Comparison of ENCODE assay signal across 8 cellular contexts in the genomic region with DNA sequence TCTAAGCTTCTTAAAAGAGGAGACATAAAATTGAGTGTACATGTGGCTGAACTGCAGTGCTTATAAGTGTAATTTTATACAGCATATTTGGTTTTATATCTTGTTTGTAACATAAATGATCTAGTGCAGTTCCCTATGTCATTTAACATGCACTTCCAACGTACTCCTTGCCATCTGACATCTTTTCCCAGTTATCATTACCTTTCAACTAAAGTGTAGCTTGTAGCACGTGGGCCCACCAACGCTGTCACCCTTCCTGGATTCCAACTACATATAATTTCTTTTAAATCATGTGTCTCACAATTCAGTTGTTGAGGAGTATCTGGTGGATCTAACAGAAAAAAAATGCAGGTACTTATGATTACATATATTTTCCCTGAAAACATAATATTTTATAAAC.
"Had no signal": no experiment of that assay in that cellular context is flagged by ENCODE, and none has a peak within 500 bp of the region (broad histone marks: within the 10 kb centered on the region; RNA-seq: fewer than 3 reads in every experiment).

No MANE protein-coding gene starts in this region.

- H3K4me3 ChIP-seq: GM23338, K562 had no signal

- FAIRE-seq: H1, K562 had no signal

- H3K27ac ChIP-seq: HL-60 had no signal

- DNase-seq: H9, HCEC 1CT, HFFc6, IMR-90 had no signal
